ENCODE assay signal across 8 cellular contexts in genomic region chr7:108246227-108246837, GRCh38.
DNase-seq lines count a peak whose midpoint lies in the region; ATAC-seq, FAIRE-seq and TF ChIP-seq lines count a peak whose summit lies in the region.

No MANE protein-coding gene starts in this region.

- ATAC-seq in GM12878 (peak; percentile 96), lung (ENCODE audit: insufficient read depth, low FRiP score) (peak; percentile 64)

- POLR2A ChIA-PET in BJ (lab: Charles Lee): no interaction called here
- POLR2A ChIA-PET in GM12878 (lab: Charles Lee): no interaction called here

- peak; percentile 87 for DNase-seq in BJ (ENCODE audit: low read depth)
- peak; percentile 40 for DNase-seq in GM20000 (ENCODE audit: low spot score)
- DNase-seq in HuH-7.5 (ENCODE audit: low spot score): peak; percentile 50
- peak; percentile 26 for DNase-seq in GM12878 (ENCODE audit: low read depth, low spot score)
- peak; percentile 36 for DNase-seq in lung (ENCODE audit: low spot score)
- DNase-seq in activated CD8-positive, alpha-beta memory T cell treated with anti-CD3 and anti-CD28 coated beads for 24 hours: no peak
- no peak for DNase-seq in ovary
- no peak for DNase-seq in activated T-cell treated with anti-CD3 and anti-CD28 coated beads, Interleukin-2, amount 50 U/mL, for 1 hour

- TF ChIP-seq CTCF in BJ (IDR thresholded peaks at IDR 0.05; ENCODE audit: insufficient read depth, low read depth, low read length): no peak
- TF ChIP-seq CTCF in GM20000 (IDR thresholded peaks at IDR 0.05; ENCODE audit: extremely low read depth, missing control alignments): no peak
- no peak; a peak in 1 of 6 replicates for TF ChIP-seq CTCF in GM12878 (IDR thresholded peaks at IDR 0.05 in 2 of 3, conservative IDR thresholded peaks at IDR 0.05 in 1 of 3; ENCODE audit: control insufficient read depth in 2 of 3, extremely low read depth in 1 of 3, insufficient read depth in 1 of 3, low read depth in 3 of 3, low read length in 3 of 3)
- TF ChIP-seq CTCF in lung (IDR thresholded peaks at IDR 0.05; ENCODE audit: control extremely low read depth, extremely low read depth): no peak
- TF ChIP-seq CTCF in ovary (IDR thresholded peaks at IDR 0.05): no peak

- H3K36me3 ChIP-seq in BJ (ENCODE audit: control insufficient read depth, insufficient read depth, low read length): no peaks in the 10 kb centered on the region
- H3K36me3 ChIP-seq in GM12878 (ENCODE audit: control insufficient read depth in 2 of 2, insufficient read depth in 2 of 2, low read length in 1 of 2): no peaks in the 10 kb centered on the region
- no peaks in the 10 kb centered on the region for H3K36me3 ChIP-seq in lung (ENCODE audit: control insufficient read depth in 2 of 2, insufficient read depth in 2 of 2, low read length in 2 of 2)
- no peaks in the 10 kb centered on the region for H3K36me3 ChIP-seq in ovary

- TF ChIP-seq POLR2A in GM12878 (IDR thresholded peaks at IDR 0.05; ENCODE audit: low read depth, low read length) (no peak), ovary (IDR thresholded peaks at IDR 0.05) (no peak)

- TF ChIP-seq RAD21 in GM12878 (IDR thresholded peaks at IDR 0.05; ENCODE audit: insufficient read depth, low read depth, low read length): 0 out of 2 replicates have a peak, but pooled peaks have one; percentile 11

- no peak for FAIRE-seq in GM12878 (lab: Jason Lieb, UNC)

- TF ChIP-seq EP300 in GM12878 (IDR thresholded peaks at IDR 0.05; ENCODE audit: borderline replicate concordance in 1 of 2, control insufficient read depth in 1 of 2, low read depth in 2 of 2, low read length in 2 of 2) (0 out of 4 replicates have a peak, but pooled peaks of 1 of the 2 experiments have one; percentile 3), ovary (IDR thresholded peaks at IDR 0.05) (no peak)

- H3K9ac ChIP-seq in GM12878 (ENCODE audit: control insufficient read depth, insufficient read depth, low read length): no peak overlapping the region

- RAD21 ChIA-PET in GM12878 (lab: Charles Lee; ENCODE audit: unreplicated experiment): interaction anchor here (1.4 kb wide), 1 partner anchor 38 kb away, joined by 3 read pairs; no protein-coding TSS in a partner anchor

- in situ Hi-C loops in GM12878 (cut with MboI): no loop called here

- no peak overlapping the region for H3K27ac ChIP-seq in GM12878 (ENCODE audit: control insufficient read depth, insufficient read depth)
- peak overlapping the region in 1 of 2 donors; percentile 17 for H3K27ac ChIP-seq in lung (ENCODE audit: low read depth in 1 of 2, low read length in 1 of 2)
- no peak overlapping the region for H3K27ac ChIP-seq in ovary

- H3K4me2 ChIP-seq in GM12878 (ENCODE audit: control insufficient read depth, insufficient read depth): no peak overlapping the region

- no peaks in the 10 kb centered on the region for H3K27me3 ChIP-seq in BJ (ENCODE audit: control insufficient read depth, insufficient read depth, low read length)
- H3K27me3 ChIP-seq in GM12878 (replicated peaks in 1 of 2; ENCODE audit: control insufficient read depth in 2 of 2, insufficient read depth in 2 of 2, low read length in 1 of 2): no peaks in the 10 kb centered on the region
- H3K27me3 ChIP-seq in lung (ENCODE audit: control insufficient read depth, insufficient read depth): no peaks in the 10 kb centered on the region
- no peaks in the 10 kb centered on the region for H3K27me3 ChIP-seq in ovary

- peak overlapping the region; percentile 54 for H2AFZ ChIP-seq in GM12878 (ENCODE audit: control insufficient read depth, low read depth, low read length)

- WGBS in GM12878 (ENCODE audit: insufficient coverage, insufficient replicate concordance, low lambda C conversion rate, missing lambda C conversion rate): 0% methylated on average over 1 of the region's 1 CpG
- WGBS in lung, 2 donors: 52 to 65% methylated on average over 1 of the region's 1 CpG
- 40 to 76% (median 53%) methylated on average over 1 of the region's 1 CpG for WGBS in ovary, 3 donors

- intact Hi-C loops in GM12878 (cut with micrococcal nuclease; ENCODE audit: unreplicated experiment): no loop called here
- intact Hi-C loops in ovary (cut with DNase I): no loop called here

- BruUV-seq in GM12878 (replicated peaks; lab: Mats Ljungman, UMichigan): no TSS peak

- SMC1A ChIA-PET in GM12878 (lab: Charles Lee; ENCODE audit: uncharacterized antibody, unreplicated experiment): interaction anchor here (0.8 to 3.0 kb wide), 2 partner anchors 10 to 17 kb away, joined by 3 to 14 read pairs; no protein-coding TSS in a partner anchor

- no peaks in the 10 kb centered on the region for H4K20me1 ChIP-seq in GM12878 (ENCODE audit: control insufficient read depth, insufficient read depth)

- H3K4me3 ChIP-seq in BJ (ENCODE audit: low read depth, low read length) (no peak overlapping the region), GM12878 (no peak overlapping the region), lung (no peak overlapping the region), ovary (no peak overlapping the region)

- H3K4me1 ChIP-seq in GM12878 (ENCODE audit: control insufficient read depth, insufficient read depth, low read length): 0 out of 2 replicates have a peak, but pooled peaks cover 3% of the 10 kb centered on the region
- no peaks in the 10 kb centered on the region for H3K4me1 ChIP-seq in lung (ENCODE audit: control insufficient read depth in 2 of 2, insufficient read depth in 2 of 2, low read length in 2 of 2)
- H3K4me1 ChIP-seq in ovary (ENCODE audit: insufficient read depth): no peaks in the 10 kb centered on the region

- H3K9me3 ChIP-seq in GM12878 (replicated peaks; ENCODE audit: control insufficient read depth, insufficient read depth, low read length) (no peaks in the 10 kb centered on the region), lung (ENCODE audit: control insufficient read depth in 2 of 2, insufficient read depth in 1 of 2, low read length in 1 of 2) (no peaks in the 10 kb centered on the region), ovary (no peaks in the 10 kb centered on the region)

- CTCF ChIA-PET in BJ (lab: Yijun Ruan, JAX) (interaction anchor here (2.3 kb wide), 1 partner anchor 11 kb away, joined by 9 read pairs; no protein-coding TSS in a partner anchor), GM12878 (lab: Yijun Ruan, JAX) (interaction anchor here (0.6 to 0.9 kb wide), 2 partner anchors 10 to 1459 kb away, joined by 3 to 6 read pairs; no protein-coding TSS in a partner anchor)

- H3K79me2 ChIP-seq in GM12878 (ENCODE audit: control insufficient read depth, insufficient read depth, low read length): no peaks in the 10 kb centered on the region

TF ChIP-seq in GM12878, 131 proteins besides CTCF, POLR2A, EP300 and RAD21 (continues in another document):
- TF ChIP-seq KDM1A (IDR thresholded peaks at IDR 0.05; ENCODE audit: borderline replicate concordance) (no peak), KLF5 (IDR thresholded peaks at IDR 0.05; ENCODE audit: partially characterized antibody) (no peak), NR2C2 (IDR thresholded peaks at IDR 0.05; ENCODE audit: borderline replicate concordance, control insufficient read depth, insufficient read length, low read depth) (no peak), SKIL (IDR thresholded peaks at IDR 0.05; ENCODE audit: low read depth, poor library complexity, severe bottlenecking) (no peak), ATF7 (IDR thresholded peaks at IDR 0.05; ENCODE audit: low read depth) (peak; percentile 82), ESRRA (IDR thresholded peaks at IDR 0.05; ENCODE audit: low read length) (no peak), RELB (IDR thresholded peaks at IDR 0.05; ENCODE audit: low read depth) (no peak), CHD2 (IDR thresholded peaks at IDR 0.05; ENCODE audit: borderline replicate concordance, low read depth, low read length) (no peak), TCF7 (IDR thresholded peaks at IDR 0.05; ENCODE audit: borderline replicate concordance) (no peak), MAX (IDR thresholded peaks at IDR 0.05; ENCODE audit: low read depth, low read length) (no peak), RCOR1 (conservative IDR thresholded peaks at IDR 0.05; ENCODE audit: low read depth, low read length) (no peak), IKZF1 (conservative IDR thresholded peaks at IDR 0.05) (no peak; the same call in none of the 2 replicates), IKZF2 (IDR thresholded peaks at IDR 0.05) (peak in 1 of 2 experiments; percentile 33; a peak in 2 of 4 replicates), POLR2AphosphoS5 (IDR thresholded peaks at IDR 0.05; ENCODE audit: low read length) (no peak), NR2F1 (conservative IDR thresholded peaks at IDR 0.05) (peak; percentile 88), SUPT20H (IDR thresholded peaks at IDR 0.05; ENCODE audit: borderline replicate concordance, control insufficient read depth, low read depth, low read length) (no peak)

Comparison
In these comparisons a context has a peak if more than half of its experiments do, and no peak if none do; other contexts are left out.
1. DNase-seq: peak in BJ (single experiment), GM20000 (single experiment), HuH-7.5 (single experiment), GM12878 (single experiment) and lung (single experiment); none in activated CD8-positive, alpha-beta memory T cell treated with anti-CD3 and anti-CD28 coated beads for 24 hours (single experiment), ovary (0 of 5) and activated T-cell treated with anti-CD3 and anti-CD28 coated beads, Interleukin-2, amount 50 U/mL, for 1 hour (single experiment).